10 cellular contexts compared by ENCODE assay signal in the genomic region with DNA sequence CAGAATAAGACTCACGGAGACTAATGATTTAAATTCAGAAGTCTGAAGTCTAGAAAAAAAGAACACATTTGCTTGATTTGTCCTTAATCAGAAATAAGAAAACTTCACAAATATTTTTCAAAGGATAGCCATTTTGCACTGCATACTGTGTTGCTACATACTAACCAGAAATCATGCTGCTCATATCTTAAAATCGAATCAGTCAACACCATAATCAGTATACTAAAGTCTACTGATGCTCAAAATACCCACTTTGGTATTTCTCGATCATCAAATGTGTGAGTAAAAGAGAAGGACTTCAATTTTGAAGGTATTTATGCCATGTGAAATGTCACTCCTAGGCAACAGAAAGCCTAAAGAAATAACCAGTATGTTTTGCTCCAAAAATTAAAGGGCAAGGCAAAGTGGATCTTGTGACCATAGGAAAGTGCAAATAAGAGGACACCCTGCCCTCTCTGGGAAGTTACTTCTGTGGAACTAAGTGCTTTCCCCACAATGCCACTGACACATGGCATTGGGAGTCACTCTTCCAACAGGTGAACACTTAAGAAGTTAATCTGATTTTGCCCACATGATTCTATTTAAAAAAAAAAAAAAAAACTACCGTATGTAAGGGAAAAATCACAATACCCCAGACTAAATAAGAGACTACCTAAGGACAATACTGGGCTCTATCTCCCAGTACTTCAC. TPM values are rescaled to one million over a fixed set of nuclear protein-coding genes. Genes with fewer than 3 reads are reported as not detected.
A peak's percentile ranks its signal among the peaks of the same experiment; 100 is the strongest.
DNase-seq lines count a peak whose midpoint lies in the region; ATAC-seq, FAIRE-seq and TF ChIP-seq lines count a peak whose summit lies in the region.
"Had no signal": no experiment of that assay in that cellular context is flagged by ENCODE, and none has a peak within 500 bp of the region (broad histone marks: within the 10 kb centered on the region; RNA-seq: fewer than 3 reads in every experiment).

No MANE protein-coding gene starts in this region.

- H3K9me3 ChIP-seq in OCI-LY7 (ENCODE audit: low read length): no peaks in the 10 kb centered on the region
- no peaks in the 10 kb centered on the region for H3K9me3 ChIP-seq in endodermal cell (ENCODE audit: control insufficient read depth, low read length)
- no peaks in the 10 kb centered on the region for H3K9me3 ChIP-seq in pancreas

- peak overlapping the region; percentile 39 for H3K9ac ChIP-seq in endodermal cell (ENCODE audit: extremely low read depth, low read length, poor library complexity, severe bottlenecking)

- peak overlapping the region; percentile 97 for H3K27ac ChIP-seq in OCI-LY7 (ENCODE audit: low read depth, low read length, poor library complexity, severe bottlenecking)
- H3K27ac ChIP-seq in endodermal cell (ENCODE audit: low read depth, low read length): no peak overlapping the region
- H3K27ac ChIP-seq in pancreas: peak overlapping the region in 3 of 4 donors; percentile 91 to 99 (median 97)

- intact Hi-C loops in Calu3 (cut with micrococcal nuclease; ENCODE audit: unreplicated experiment) (loop anchor here (5.0 kb wide), 1 partner anchor 314 kb away; no protein-coding TSS in a partner anchor), OCI-LY7 (cut with micrococcal nuclease; ENCODE audit: unreplicated experiment) (loop anchor here (1.0 to 10.0 kb wide), 5 partner anchors 8 to 1187 kb away; no protein-coding TSS in a partner anchor), pancreas (cut with DNase I) (loop anchor here in 2 of 3 donors (5.0 to 10.0 kb wide), 2 partner anchors 51 to 53 kb away; no protein-coding TSS in a partner anchor)

- H3K9me3 Mint-ChIP-seq in Calu3 (ENCODE audit: low read depth, unreplicated experiment): no peaks in the 10 kb centered on the region
- H3K9me3 Mint-ChIP-seq in endodermal cell: no peaks in the 10 kb centered on the region

- WGBS in endodermal cell (ENCODE audit: insufficient coverage in 1 of 2, insufficient read length in 1 of 2), 2 experiments: 68 to 100% methylated on average over 1 to 4 of the region's 4 CpGs
- WGBS in pancreas, 2 donors: 13 to 19% methylated on average over 4 of the region's 4 CpGs

- POLR2A ChIA-PET in OCI-LY7 (lab: Charles Lee): interaction anchor here (0.7 to 9.0 kb wide), 7 partner anchors 8 to 27 kb away, joined by 4 to 100 read pairs (median 22); no protein-coding TSS in a partner anchor

- TSS peak; percentile 29 for BruUV-seq in Calu3 (replicated peaks; lab: Mats Ljungman, UMichigan)
- BruUV-seq in OCI-LY7 (replicated peaks; lab: Mats Ljungman, UMichigan): no TSS peak

- H3K4me1 ChIP-seq in OCI-LY7 (ENCODE audit: insufficient read depth, low read length, poor library complexity, severe bottlenecking) (peaks cover 57% of the 10 kb centered on the region), endodermal cell (ENCODE audit: control insufficient read depth, insufficient read depth, low read length) (peaks cover 29% of the 10 kb centered on the region), pancreas (peaks cover 22 to 41% (median 34%) of the 10 kb centered on the region in 3 donors)

- H4K20me1 ChIP-seq in OCI-LY7 (ENCODE audit: insufficient read depth, low read length): no peaks in the 10 kb centered on the region

- peak in 3 of 4 donors; percentile 4 to 5 (median 5) for ATAC-seq in pancreas
- no peak for ATAC-seq in HG03025 (IDR thresholded peaks at IDR 0.05; ENCODE audit: low FRiP score, unreplicated experiment)
- no peak for ATAC-seq in SK-N-SH treated with all-trans-retinoic acid at 6 μM for 48 hours
- no peak for ATAC-seq in GM18873 (IDR thresholded peaks at IDR 0.05; ENCODE audit: low FRiP score, unreplicated experiment)

- no peak overlapping the region for H2AFZ ChIP-seq in OCI-LY7 (ENCODE audit: low read length)

- H3K36me3 Mint-ChIP-seq in Calu3 (ENCODE audit: insufficient read depth, unreplicated experiment): peaks cover 24% of the 10 kb centered on the region
- no peaks in the 10 kb centered on the region for H3K36me3 Mint-ChIP-seq in endodermal cell (ENCODE audit: low read depth)

- H3K4me1 Mint-ChIP-seq in Calu3 (ENCODE audit: low read depth, unreplicated experiment) (peaks cover 47% of the 10 kb centered on the region), endodermal cell (peaks cover 69% of the 10 kb centered on the region)

- no peak overlapping the region for H3K4me3 Mint-ChIP-seq in Calu3 (ENCODE audit: low read depth, unreplicated experiment)
- H3K4me3 Mint-ChIP-seq in endodermal cell: peak overlapping the region; percentile 92

- H3K27ac Mint-ChIP-seq in Calu3 (ENCODE audit: unreplicated experiment) (no peak overlapping the region), endodermal cell (no peak overlapping the region)

- H3K4me3 ChIP-seq in OCI-LY7 (ENCODE audit: low read depth, low read length, poor library complexity, severe bottlenecking): peak overlapping the region; percentile 98
- peak overlapping the region; percentile 97 for H3K4me3 ChIP-seq in endodermal cell (ENCODE audit: low read length)
- H3K4me3 ChIP-seq in pancreas: peak overlapping the region; percentile 0 to 100 (median 94)

- FAIRE-seq in pancreas (lab: Jason Lieb, UNC): no peak
- FAIRE-seq: urothelium cell line had no signal

- no peaks in the 10 kb centered on the region for H3K27me3 Mint-ChIP-seq in Calu3 (ENCODE audit: unreplicated experiment)
- H3K27me3 Mint-ChIP-seq in endodermal cell (ENCODE audit: insufficient read depth): peaks cover 8% of the 10 kb centered on the region

- H3K36me3 ChIP-seq in OCI-LY7 (ENCODE audit: insufficient read depth, low read length): peaks cover 26% of the 10 kb centered on the region
- no peaks in the 10 kb centered on the region for H3K36me3 ChIP-seq in endodermal cell (ENCODE audit: control insufficient read depth, insufficient read depth, low read length)
- H3K36me3 ChIP-seq in pancreas: no peaks in the 10 kb centered on the region

- DNase-seq in Calu3: no peak
- DNase-seq in OCI-LY7 (ENCODE audit: low spot score): no peak
- DNase-seq in endodermal cell: no peak
- DNase-seq in pancreas: no peak
- DNase-seq in RKO (ENCODE audit: low spot score): no peak
- DNase-seq: RPMI8226 had no signal

- H3K4me2 ChIP-seq in OCI-LY7 (ENCODE audit: low read length): peak overlapping the region; percentile 92

- H3K79me2 ChIP-seq in OCI-LY7 (ENCODE audit: insufficient read depth, low read depth, low read length): peaks cover 75% of the 10 kb centered on the region

- TF ChIP-seq CTCF in Calu3 (IDR thresholded peaks at IDR 0.05; ENCODE audit: unreplicated experiment): no peak
- TF ChIP-seq CTCF in OCI-LY7 (conservative IDR thresholded peaks at IDR 0.05; ENCODE audit: low read length): no peak
- no peak for TF ChIP-seq CTCF in endodermal cell (conservative IDR thresholded peaks at IDR 0.05)
- no peak for TF ChIP-seq CTCF in pancreas (IDR thresholded peaks at IDR 0.05)

- H3K27me3 ChIP-seq in endodermal cell (ENCODE audit: control insufficient read depth, insufficient read depth, low read length, poor library complexity, severe bottlenecking) (no peaks in the 10 kb centered on the region), pancreas (no peaks in the 10 kb centered on the region)

- CTCF ChIA-PET in Calu3 (lab: Charles Lee) (interaction anchor here (0.6 kb wide), 1 partner anchor 450 kb away, joined by 4 read pairs; no protein-coding TSS in a partner anchor), OCI-LY7 (lab: Charles Lee; ENCODE audit: unreplicated experiment) (interaction anchor here (1.4 kb wide), 1 partner anchor 15 kb away, joined by 6 read pairs; no protein-coding TSS in a partner anchor)

- no peaks in the 10 kb centered on the region for H3K9me2 ChIP-seq in OCI-LY7 (ENCODE audit: insufficient read depth, low read length)

TF ChIP-seq in SK-N-SH treated with all-trans-retinoic acid at 6 μM for 48 hours, 23 proteins besides CTCF, POLR2A, EP300 and RAD21:
- no peak for TF ChIP-seq ZFP30 (CRISPR knock-in tag; IDR thresholded peaks at IDR 0.05)
- TF ChIP-seq, protein P1, sequence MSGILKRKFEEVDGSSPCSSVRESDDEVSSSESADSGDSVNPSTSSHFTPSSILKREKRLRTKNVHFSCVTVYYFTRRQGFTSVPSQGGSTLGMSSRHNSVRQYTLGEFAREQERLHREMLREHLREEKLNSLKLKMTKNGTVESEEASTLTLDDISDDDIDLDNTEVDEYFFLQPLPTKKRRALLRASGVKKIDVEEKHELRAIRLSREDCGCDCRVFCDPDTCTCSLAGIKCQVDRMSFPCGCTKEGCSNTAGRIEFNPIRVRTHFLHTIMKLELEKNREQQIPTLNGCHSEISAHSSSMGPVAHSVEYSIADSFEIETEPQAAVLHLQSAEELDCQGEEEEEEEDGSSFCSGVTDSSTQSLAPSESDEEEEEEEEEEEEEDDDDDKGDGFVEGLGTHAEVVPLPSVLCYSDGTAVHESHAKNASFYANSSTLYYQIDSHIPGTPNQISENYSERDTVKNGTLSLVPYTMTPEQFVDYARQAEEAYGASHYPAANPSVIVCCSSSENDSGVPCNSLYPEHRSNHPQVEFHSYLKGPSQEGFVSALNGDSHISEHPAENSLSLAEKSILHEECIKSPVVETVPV (CRISPR knock-in tag; IDR thresholded peaks at IDR 0.05): no peak
- TF ChIP-seq GLIS3 (CRISPR knock-in tag; IDR thresholded peaks at IDR 0.05): no peak
- TF ChIP-seq TCF4 (CRISPR knock-in tag; IDR thresholded peaks at IDR 0.05; ENCODE audit: borderline replicate concordance): no peak
- no peak for TF ChIP-seq CSDC2 (CRISPR knock-in tag; IDR thresholded peaks at IDR 0.05)
- no peak for TF ChIP-seq TOX (CRISPR knock-in tag; IDR thresholded peaks at IDR 0.05; ENCODE audit: borderline replicate concordance)
- no peak for TF ChIP-seq OSR1 (CRISPR knock-in tag; IDR thresholded peaks at IDR 0.05)
- no peak for TF ChIP-seq RARB (CRISPR knock-in tag; IDR thresholded peaks at IDR 0.05)

RNA-seq across cellular contexts. Expression of gene LRIG1, which starts 2.7 kb away (rescaled TPM):
- total RNA-seq in Calu3 (2022) (10.0 and 14.7 TPM in 2 replicates), OCI-LY7 (2022) (84.2 and 113 TPM in 2 replicates), endodermal cell (10 to 100 TPM; 37.5 to 42.3 TPM), pancreas (100 to 1,000 TPM in 1 of 6 donors, 10 to 100 TPM in 5; 57.8 to 104 (median 80.5) TPM)
- 74.5 and 115 TPM in 2 replicates for total RNA-seq in OCI-LY7 (2014; rRNA removed; shearing (Covaris generic))
- 119 TPM for polyA plus RNA-seq in endodermal cell (2013, experiment 1 of 2)
- 96.5 TPM for polyA plus RNA-seq in endodermal cell (2013, experiment 2 of 2)
- polyA plus RNA-seq in pancreas: 10 to 100 TPM; 32.7 to 35.8 TPM

Comparison
In these comparisons a context has a peak if more than half of its experiments do, and no peak if none do; other contexts are left out.
1. ATAC-seq: peak in pancreas (3 of 4); none in HG03025 (single experiment), SK-N-SH treated with all-trans-retinoic acid at 6 μM for 48 hours (single experiment) and GM18873 (single experiment).
2. Peak in every context shown above with its lines, with median percentiles within 50 percentile points of each other: H3K4me3 ChIP-seq.